8 cellular contexts compared by ENCODE assay signal in the genomic region with DNA sequence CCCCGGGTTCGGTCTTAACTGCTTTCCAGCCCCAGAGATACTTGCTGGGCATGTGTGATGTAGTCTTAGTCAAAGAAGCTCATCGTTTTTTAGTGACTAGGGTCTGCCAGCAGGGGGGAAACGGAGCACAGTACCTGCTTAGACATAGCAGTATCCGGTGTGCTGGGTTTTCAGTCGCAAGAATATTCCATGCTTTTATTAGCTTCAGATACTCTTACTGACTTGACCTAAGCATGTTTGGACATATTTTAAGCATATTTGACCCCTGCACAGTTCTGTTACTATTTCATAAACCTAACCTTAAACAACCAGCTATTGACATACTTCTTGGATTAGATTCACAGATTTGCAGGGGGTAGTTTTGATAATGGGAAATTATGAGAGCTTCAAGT. TPM values are rescaled to one million over a fixed set of nuclear protein-coding genes. Genes with fewer than 3 reads are reported as not detected.
DNase-seq lines count a peak whose midpoint lies in the region; ATAC-seq and TF ChIP-seq lines count a peak whose summit lies in the region.

No MANE protein-coding gene starts in this region.

- peaks cover 5% of the 10 kb centered on the region for H3K4me1 ChIP-seq in ACC112 (ENCODE audit: control insufficient read depth, insufficient read depth, low read length, unreplicated experiment)

- H3K27ac Mint-ChIP-seq in mesothelial cell of epicardium = peak overlapping the region; percentile 98

- ATAC-seq in GM18508 (IDR thresholded peaks at IDR 0.05; ENCODE audit: insufficient read depth, unreplicated experiment) (peak; percentile 41), HG03135 (IDR thresholded peaks at IDR 0.05; ENCODE audit: unreplicated experiment) (peak; percentile 26)

- peak overlapping the region; percentile 58 for H2AFZ ChIP-seq in ACC112 (ENCODE audit: low read length, unreplicated experiment)

- H3K27ac ChIP-seq in ACC112 (ENCODE audit: low read depth, low read length) (peak overlapping the region; percentile 86), coronary artery (peak overlapping the region; percentile 95 to 97)

- peaks cover 4% of the 10 kb centered on the region for H3K36me3 Mint-ChIP-seq in mesothelial cell of epicardium

- peaks cover 17% of the 10 kb centered on the region for H3K4me1 Mint-ChIP-seq in mesothelial cell of epicardium

- peaks cover 68% of the 10 kb centered on the region for H3K79me2 ChIP-seq in ACC112 (ENCODE audit: control insufficient read depth, insufficient read depth, low read length, unreplicated experiment)

- no peaks in the 10 kb centered on the region for H3K27me3 ChIP-seq in ACC112 (ENCODE audit: insufficient read depth, low read length)

- H3K27me3 Mint-ChIP-seq in mesothelial cell of epicardium (ENCODE audit: low read depth) = no peaks in the 10 kb centered on the region

- no peaks in the 10 kb centered on the region for H3K9me3 Mint-ChIP-seq in mesothelial cell of epicardium

- H3K4me3 Mint-ChIP-seq in mesothelial cell of epicardium = peak overlapping the region; percentile 98

- no peak for TF ChIP-seq CTCF in coronary artery (IDR thresholded peaks at IDR 0.05)
- TF ChIP-seq CTCF in mesothelial cell of epicardium (IDR thresholded peaks at IDR 0.05; ENCODE audit: unreplicated experiment) = peak; percentile 57

- DNase-seq in NCI-H345 treated with DMSO at 0.1 percent for 48 hours (lab: John Stamatoyannopoulos, UW; ENCODE audit: unreplicated experiment) = peak; percentile 3
- DNase-seq in activated CD4-positive, CD25-positive, alpha-beta regulatory T cell (lab: John Stamatoyannopoulos, UW) = peak; percentile 15 to 52 (median 48)
- no peak for DNase-seq in coronary artery (ENCODE audit: low spot score)
- DNase-seq in mesothelial cell of epicardium (ENCODE audit: low spot score in 2 of 2, unreplicated experiment in 2 of 2) = peak; percentile 36 to 62
- peak; percentile 58 for DNase-seq in stimulated activated naive CD4-positive, alpha-beta T cell treated with Interleukin-2 at 50 U/mL for 16 hours (lab: John Stamatoyannopoulos, UW)

- peaks cover 10% of the 10 kb centered on the region; the same call in 1 of the 2 replicates for H3K36me3 ChIP-seq in ACC112 (ENCODE audit: insufficient read depth, low read length)

- H3K4me3 ChIP-seq in ACC112 (ENCODE audit: low read depth, low read length) (peak overlapping the region; percentile 89), coronary artery (peak overlapping the region; percentile 93)

RNA-seq across cellular contexts. Expression of a gene that starts 3.0 kb away (rescaled TPM):
- 24.2 to 24.7 TPM (median 24.4 TPM) in 3 replicates for total RNA-seq in mesothelial cell of epicardium
